Comparison of ENCODE assay signal across 8 cellular contexts in genomic region chr5:59188415-59189225, GRCh38.
A peak's percentile ranks its signal among the peaks of the same experiment; 100 is the strongest.
DNase-seq lines count a peak whose midpoint lies in the region; ATAC-seq lines count a peak whose summit lies in the region.

No MANE protein-coding gene starts in this region.

- WGBS in right cardiac atrium, result 13% methylated on average over 16 of the region's 16 CpGs

- H3K27ac Mint-ChIP-seq in T-helper 2 cell treated with Interferon-gamma antibody and Interleukin-4, amounts not matched to agents 5 μg/mL and 100 μg/mL, for 36 hours, result no peak overlapping the region

- peaks cover 7% of the 10 kb centered on the region for H3K4me1 Mint-ChIP-seq in T-helper 2 cell treated with Interferon-gamma antibody and Interleukin-4, amounts not matched to agents 5 μg/mL and 100 μg/mL, for 36 hours (ENCODE audit: low read depth)

- H3K27me3 Mint-ChIP-seq in T-helper 2 cell treated with Interferon-gamma antibody and Interleukin-4, amounts not matched to agents 5 μg/mL and 100 μg/mL, for 36 hours (ENCODE audit: low read depth), result peaks cover 15% of the 10 kb centered on the region

- H3K27me3 ChIP-seq in HAP-1 (ENCODE audit: low read depth) (no peaks in the 10 kb centered on the region), right cardiac atrium (ENCODE audit: control insufficient read depth, insufficient read depth) (no peaks in the 10 kb centered on the region)

- no peaks in the 10 kb centered on the region for H3K36me3 ChIP-seq in HAP-1 (replicated peaks)

- no peak overlapping the region for H3K27ac ChIP-seq in right cardiac atrium (ENCODE audit: low read length)

- intact Hi-C loops in right cardiac atrium (cut with DNase I), result loop anchor here (5.0 kb wide), 2 partner anchors 179 to 194 kb away; no protein-coding TSS in a partner anchor

- in situ Hi-C loops in HAP-1 (cut with MboI; ENCODE audit: low sequenced_read_pairs), result loop anchor here (25.0 kb wide), 3 partner anchors 199 to 474 kb away; no protein-coding TSS in a partner anchor

- H3K9me3 ChIP-seq in HAP-1, result no peaks in the 10 kb centered on the region
- no peaks in the 10 kb centered on the region for H3K9me3 ChIP-seq in right cardiac atrium (ENCODE audit: control insufficient read depth, low read length)

- no peaks in the 10 kb centered on the region for H3K4me1 ChIP-seq in HAP-1
- H3K4me1 ChIP-seq in right cardiac atrium (ENCODE audit: control insufficient read depth, insufficient read depth, low read length), result peaks cover 2% of the 10 kb centered on the region

- peak; percentile 80 to 82 for ATAC-seq in right cardiac atrium

- peak; percentile 72 for DNase-seq in EH (ENCODE audit: low read depth)
- DNase-seq in HAP-1 (ENCODE audit: low spot score in 2 of 2), result peak; percentile 63 to 73
- DNase-seq in NCI-H1092 treated with DMSO at 0.1 percent for 48 hours (lab: John Stamatoyannopoulos, UW), result peak; percentile 67
- DNase-seq in T-helper 2 cell treated with Interferon-gamma antibody and Interleukin-4, amounts not matched to agents 5 μg/mL and 100 μg/mL, for 36 hours (ENCODE audit: low spot score), result peak; percentile 44
- peak in 47 of 58 donors; percentile 2 to 74 (median 28) for DNase-seq in anterior cingulate cortex (lab: John Stamatoyannopoulos, UW)
- DNase-seq in right cardiac atrium, result peak; percentile 74 to 90 (median 86)
- DNase-seq in retina, result peak; percentile 74
- no peak for DNase-seq in 8988T

- peak overlapping the region; percentile 25 for H3K4me3 Mint-ChIP-seq in T-helper 2 cell treated with Interferon-gamma antibody and Interleukin-4, amounts not matched to agents 5 μg/mL and 100 μg/mL, for 36 hours

- H3K9me3 Mint-ChIP-seq in T-helper 2 cell treated with Interferon-gamma antibody and Interleukin-4, amounts not matched to agents 5 μg/mL and 100 μg/mL, for 36 hours, result no peaks in the 10 kb centered on the region

- no peaks in the 10 kb centered on the region for H3K36me3 Mint-ChIP-seq in T-helper 2 cell treated with Interferon-gamma antibody and Interleukin-4, amounts not matched to agents 5 μg/mL and 100 μg/mL, for 36 hours (ENCODE audit: low read depth)

- no peak overlapping the region for H3K4me3 ChIP-seq in HAP-1
- peak overlapping the region; percentile 47 for H3K4me3 ChIP-seq in right cardiac atrium (ENCODE audit: low read length)
